In genomic region chr12:12433203-12433731, GRCh38 we compare ENCODE assay signal across 26 cellular contexts.
DNase-seq lines count a peak whose midpoint lies in the region; FAIRE-seq and TF ChIP-seq lines count a peak whose summit lies in the region.
"Had no signal": no experiment of that assay in that cellular context is flagged by ENCODE, and none has a peak within 500 bp of the region (broad histone marks: within the 10 kb centered on the region; RNA-seq: fewer than 3 reads in every experiment).

No MANE protein-coding gene starts in this region.

- FAIRE-seq in keratinocyte (lab: Jason Lieb, UNC) = peak; percentile 32
- no peak for FAIRE-seq in GM12892 (lab: Jason Lieb, UNC)

- no peaks in the 10 kb centered on the region for H3K27me3 Mint-ChIP-seq in activated T-cell treated with anti-CD3 and anti-CD28 coated beads, Interleukin-2, amount 50 U/mL, for 24 hours

- H3K4me1 ChIP-seq in keratinocyte (ENCODE audit: control insufficient read depth, extremely low read depth, insufficient read depth, low read length) (peaks cover 45% of the 10 kb centered on the region), OCI-LY7 (ENCODE audit: insufficient read depth, low read length, poor library complexity, severe bottlenecking) (no peaks in the 10 kb centered on the region)
- H3K4me1 ChIP-seq: gastrocnemius medialis, psoas muscle had no signal

- no peak overlapping the region for H3K9ac ChIP-seq in keratinocyte (ENCODE audit: control insufficient read depth, extremely low read depth, insufficient read depth, low read length)

- H3K79me2 ChIP-seq in keratinocyte (ENCODE audit: control insufficient read depth, insufficient read depth, low read length) (no peaks in the 10 kb centered on the region), OCI-LY7 (ENCODE audit: insufficient read depth, low read depth, low read length) (no peaks in the 10 kb centered on the region)

- CTCF ChIA-PET in OCI-LY7 (lab: Charles Lee; ENCODE audit: unreplicated experiment) = no interaction called here

- POLR2A ChIA-PET in OCI-LY7 (lab: Charles Lee) = interaction anchor here (0.8 to 1.2 kb wide), 2 partner anchors 9 to 25 kb away, joined by 3 to 4 read pairs; no protein-coding TSS in a partner anchor

- H3K36me3 ChIP-seq in keratinocyte (ENCODE audit: control insufficient read depth in 2 of 2, extremely low read depth in 1 of 2, insufficient read depth in 2 of 2, low read length in 2 of 2) = peaks cover 2 to 5% of the 10 kb centered on the region in 2 experiments
- peaks cover 13% of the 10 kb centered on the region for H3K36me3 ChIP-seq in OCI-LY7 (ENCODE audit: insufficient read depth, low read length)
- H3K36me3 ChIP-seq: cardiac muscle cell, gastrocnemius medialis, WERI-Rb-1 had no signal

- intact Hi-C loops in OCI-LY7 (cut with micrococcal nuclease; ENCODE audit: unreplicated experiment) = no loop called here

- no peak overlapping the region for H3K4me3 ChIP-seq in keratinocyte (ENCODE audit: control insufficient read depth in 2 of 3, extremely low read depth in 1 of 3, insufficient read depth in 2 of 3, low read depth in 1 of 3, low read length in 3 of 3)
- H3K4me3 ChIP-seq in OCI-LY7 (ENCODE audit: low read depth, low read length, poor library complexity, severe bottlenecking) = no peak overlapping the region
- H3K4me3 ChIP-seq: cardiac muscle cell, gastrocnemius medialis, psoas muscle, smooth muscle cell had no signal

- H3K9me3 ChIP-seq in keratinocyte (ENCODE audit: control insufficient read depth, low read depth, low read length) (no peaks in the 10 kb centered on the region), OCI-LY7 (ENCODE audit: low read length) (no peaks in the 10 kb centered on the region)
- H3K9me3 ChIP-seq: gastrocnemius medialis, psoas muscle had no signal

- H3K4me3 Mint-ChIP-seq in activated T-cell treated with anti-CD3 and anti-CD28 coated beads, Interleukin-2, amount 50 U/mL, for 24 hours = no peak overlapping the region
- H3K4me3 Mint-ChIP-seq: CD8-positive, alpha-beta T cell; HFFc6 had no signal

- no peak for DNase-seq in activated T-cell treated with anti-CD3 and anti-CD28 coated beads, Interleukin-2, amount 50 U/mL, for 24 hours
- DNase-seq in activated T-cell treated with anti-CD3 and anti-CD28 coated beads for 4 hours (no peak), keratinocyte (ENCODE audit: low read depth, low spot score) (no peak), OCI-LY7 (ENCODE audit: low spot score) (no peak), OCI-M2 (lab: John Stamatoyannopoulos, UW; ENCODE audit: unreplicated experiment) (no peak), GM12892 (ENCODE audit: insufficient read length) (no peak)
- DNase-seq: ACHN; activated CD8-positive, alpha-beta memory T cell treated with anti-CD3 and anti-CD28 coated beads for 24 hours; activated effector memory CD4-positive, alpha-beta T cell treated with anti-CD3 and anti-CD28 coated beads, Interleukin-2, amount 50 U/mL, for 16 hours; amniotic stem cell; CD8-positive, alpha-beta T cell; DND-41; gastrocnemius medialis; HFFc6; KG1; kidney glomerular epithelial cell; NCI-H1048; NCI-H2107; NCI-H510A treated with DMSO at 0.1 percent for 48 hours; psoas muscle; stimulated activated CD4-positive, alpha-beta T cell treated with anti-CD3 and anti-CD28 coated beads, Interleukin-4, amount 100 ng/mL, for 4 hours; WERI-Rb-1 had no signal

- H3K27ac ChIP-seq in keratinocyte (ENCODE audit: control insufficient read depth, insufficient read depth, low read length) (no peak overlapping the region), temporal lobe (ENCODE audit: low read depth, low read length) (peak overlapping the region; percentile 27), OCI-LY7 (ENCODE audit: low read depth, low read length, poor library complexity, severe bottlenecking) (no peak overlapping the region)
- H3K27ac ChIP-seq: cardiac muscle cell, gastrocnemius medialis, psoas muscle, WERI-Rb-1 had no signal

- H3K27me3 ChIP-seq in keratinocyte (ENCODE audit: control insufficient read depth, extremely low read depth, insufficient read depth, low read length) = no peaks in the 10 kb centered on the region
- H3K27me3 ChIP-seq: cardiac muscle cell, gastrocnemius medialis had no signal

- H2AFZ ChIP-seq in keratinocyte (ENCODE audit: control insufficient read depth, low read length) = no peak overlapping the region
- no peak overlapping the region for H2AFZ ChIP-seq in OCI-LY7 (ENCODE audit: low read length)

- H3K4me2 ChIP-seq in keratinocyte (ENCODE audit: control insufficient read depth, extremely low read depth, insufficient read depth, low read depth, low read length) (peak overlapping the region; percentile 13), OCI-LY7 (ENCODE audit: low read length) (no peak overlapping the region)
- H3K4me2 ChIP-seq: smooth muscle cell had no signal

- H4K20me1 ChIP-seq in keratinocyte (ENCODE audit: control insufficient read depth, extremely low read depth, insufficient read depth, low read length) = no peaks in the 10 kb centered on the region
- no peaks in the 10 kb centered on the region; the same call in 1 of the 2 replicates for H4K20me1 ChIP-seq in OCI-LY7 (ENCODE audit: insufficient read depth, low read length)

- H3K9me2 ChIP-seq in OCI-LY7 (ENCODE audit: insufficient read depth, low read length) = no peaks in the 10 kb centered on the region

- H3K9me3 Mint-ChIP-seq in activated T-cell treated with anti-CD3 and anti-CD28 coated beads, Interleukin-2, amount 50 U/mL, for 24 hours = peaks cover 12% of the 10 kb centered on the region
- H3K9me3 Mint-ChIP-seq: HFFc6 had no signal

- H3K4me1 Mint-ChIP-seq in activated T-cell treated with anti-CD3 and anti-CD28 coated beads, Interleukin-2, amount 50 U/mL, for 24 hours (ENCODE audit: low read depth) = peaks cover 64% of the 10 kb centered on the region

- BruUV-seq in OCI-LY7 (replicated peaks; lab: Mats Ljungman, UMichigan) = no TSS peak

- no peak for TF ChIP-seq POLR2A in GM12892 (IDR thresholded peaks at IDR 0.05; ENCODE audit: low read depth, low read length)

- dilution Hi-C loops in keratinocyte (cut with MboI; ENCODE audit: extremely low pct_ligation_motif_present, low sequenced_read_pairs) = no loop called here

- no peaks in the 10 kb centered on the region for H3K9me1 ChIP-seq in keratinocyte (ENCODE audit: control insufficient read depth, extremely low read depth, insufficient read depth, low read length)

- H3K27ac Mint-ChIP-seq in activated T-cell treated with anti-CD3 and anti-CD28 coated beads, Interleukin-2, amount 50 U/mL, for 24 hours = peak overlapping the region; percentile 63
- H3K27ac Mint-ChIP-seq: CD8-positive, alpha-beta T cell; HFFc6 had no signal

- TF ChIP-seq CTCF in keratinocyte (optimal IDR thresholded peaks at IDR 0.05 in 1 of 3, IDR thresholded peaks at IDR 0.05 in 1 of 3, conservative IDR thresholded peaks at IDR 0.05 in 1 of 3; ENCODE audit: extremely low read depth in 1 of 3, insufficient read depth in 2 of 3, low read length in 3 of 3) (no peak), OCI-LY7 (conservative IDR thresholded peaks at IDR 0.05; ENCODE audit: low read length) (no peak)

- H3K36me3 Mint-ChIP-seq in activated T-cell treated with anti-CD3 and anti-CD28 coated beads, Interleukin-2, amount 50 U/mL, for 24 hours (ENCODE audit: low read depth) = peaks cover 51% of the 10 kb centered on the region

TF ChIP-seq in PFSK-1, 5 proteins besides CTCF, POLR2A, EP300 and RAD21:
- TF ChIP-seq FOXP2 (optimal IDR thresholded peaks at IDR 0.05; ENCODE audit: borderline replicate concordance, extremely low read depth, extremely low read length, insufficient read depth) (no peak), TAF1 (IDR thresholded peaks at IDR 0.05; ENCODE audit: borderline replicate concordance, insufficient read depth, low read length) (no peak; the same call in 1 of the 2 replicates), SIN3A (IDR thresholded peaks at IDR 0.05; ENCODE audit: borderline replicate concordance, insufficient read depth, low read length) (no peak), POLR2AphosphoS5 (IDR thresholded peaks at IDR 0.05; ENCODE audit: low read depth, low read length) (peak; percentile 22; the same call in 1 of the 2 replicates), REST (IDR thresholded peaks at IDR 0.05; ENCODE audit: insufficient read depth in 1 of 2, low read depth in 2 of 2, low read length in 2 of 2) (0 out of 4 replicates have a peak, but pooled peaks of 1 of the 2 experiments have one; percentile 39)
TF ChIP-seq in PFSK-1: peak in this region for 2.
